8 cellular contexts compared by ENCODE assay signal in the genomic region with DNA sequence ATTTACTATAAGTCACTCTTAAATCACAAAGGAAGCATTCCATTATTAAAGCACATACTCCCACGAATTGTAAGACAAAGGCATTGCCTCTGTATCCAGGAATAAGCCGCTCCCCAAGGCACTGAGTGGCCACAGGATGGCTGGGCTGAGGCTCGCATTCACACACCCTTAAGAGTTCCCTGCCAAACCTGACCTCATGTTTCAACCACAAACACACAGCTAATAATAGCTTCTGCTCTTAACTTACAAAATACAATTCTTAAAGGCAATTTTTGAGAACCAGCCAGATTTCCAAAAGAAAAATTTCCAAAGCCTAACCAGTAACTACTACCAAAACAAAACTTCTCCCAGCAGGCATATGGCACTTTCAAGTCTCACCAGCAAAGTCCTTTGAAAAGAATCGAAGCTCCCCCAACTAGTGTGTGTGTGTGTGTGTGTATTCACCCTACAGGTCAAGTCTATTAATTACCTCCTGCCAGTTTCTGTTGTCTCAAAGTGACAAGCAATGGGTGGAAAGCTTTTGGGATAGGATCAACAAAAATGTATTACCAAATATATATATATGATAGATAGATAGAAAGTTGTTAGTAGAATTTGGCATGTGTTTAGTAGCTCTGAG.
DNase-seq lines count a peak whose midpoint lies in the region; ATAC-seq, FAIRE-seq and TF ChIP-seq lines count a peak whose summit lies in the region.
"Had no signal": no experiment of that assay in that cellular context is flagged by ENCODE, and none has a peak within 500 bp of the region (broad histone marks: within the 10 kb centered on the region; RNA-seq: fewer than 3 reads in every experiment).

No MANE protein-coding gene starts in this region.

- no peaks in the 10 kb centered on the region for H3K27me3 ChIP-seq in tibial artery

- H3K4me3 Mint-ChIP-seq in activated T-cell treated with anti-CD3 and anti-CD28 coated beads, Interleukin-2, amount 50 U/mL, for 24 hours: no peak overlapping the region
- H3K4me3 Mint-ChIP-seq: activated naive CD4-positive, alpha-beta T cell treated with anti-CD3 and anti-CD28 coated beads, Interleukin-2, amount 50 U/mL, for 24 hours had no signal

- no peak overlapping the region for H3K4me3 ChIP-seq in tibial artery

- DNase-seq in GM19239 (ENCODE audit: insufficient read length, low spot score) (no peak), fibroblast of gingiva (ENCODE audit: low read depth) (peak; percentile 82), tibial artery (peak; percentile 25 to 64), NCI-H1048 (lab: John Stamatoyannopoulos, UW) (no peak), NCI-H1092 (lab: John Stamatoyannopoulos, UW) (no peak)
- no peak for DNase-seq in activated T-cell treated with anti-CD3 and anti-CD28 coated beads, Interleukin-2, amount 50 U/mL, for 24 hours

- no peaks in the 10 kb centered on the region for H3K9me3 ChIP-seq in tibial artery

- no peak overlapping the region for H3K27ac Mint-ChIP-seq in activated T-cell treated with anti-CD3 and anti-CD28 coated beads, Interleukin-2, amount 50 U/mL, for 24 hours
- H3K27ac Mint-ChIP-seq: activated naive CD4-positive, alpha-beta T cell treated with anti-CD3 and anti-CD28 coated beads, Interleukin-2, amount 50 U/mL, for 24 hours had no signal

- H3K9me3 Mint-ChIP-seq in activated T-cell treated with anti-CD3 and anti-CD28 coated beads, Interleukin-2, amount 50 U/mL, for 24 hours: peaks cover 10% of the 10 kb centered on the region
- H3K9me3 Mint-ChIP-seq: activated naive CD4-positive, alpha-beta T cell treated with anti-CD3 and anti-CD28 coated beads, Interleukin-2, amount 50 U/mL, for 24 hours had no signal

- peak; percentile 81 for FAIRE-seq in GM19239 (lab: Jason Lieb, UNC)

- peaks cover 0 to 5% (median 0%) of the 10 kb centered on the region in 4 donors for H3K4me1 ChIP-seq in tibial artery

- no peaks in the 10 kb centered on the region for H3K36me3 ChIP-seq in tibial artery

- intact Hi-C loops in tibial artery (cut with DNase I; ENCODE audit: low total_unique reads): no loop called here

- ATAC-seq in HG03442 (IDR thresholded peaks at IDR 0.05; ENCODE audit: unreplicated experiment): peak; percentile 78

- TF ChIP-seq CTCF in tibial artery (IDR thresholded peaks at IDR 0.05): no peak

- H3K4me1 Mint-ChIP-seq in activated T-cell treated with anti-CD3 and anti-CD28 coated beads, Interleukin-2, amount 50 U/mL, for 24 hours (ENCODE audit: low read depth): no peaks in the 10 kb centered on the region
- H3K4me1 Mint-ChIP-seq: activated naive CD4-positive, alpha-beta T cell treated with anti-CD3 and anti-CD28 coated beads, Interleukin-2, amount 50 U/mL, for 24 hours had no signal

- no peaks in the 10 kb centered on the region for H3K36me3 Mint-ChIP-seq in activated T-cell treated with anti-CD3 and anti-CD28 coated beads, Interleukin-2, amount 50 U/mL, for 24 hours (ENCODE audit: low read depth)
- H3K36me3 Mint-ChIP-seq: activated naive CD4-positive, alpha-beta T cell treated with anti-CD3 and anti-CD28 coated beads, Interleukin-2, amount 50 U/mL, for 24 hours had no signal

- peaks cover 34% of the 10 kb centered on the region for H3K27me3 Mint-ChIP-seq in activated T-cell treated with anti-CD3 and anti-CD28 coated beads, Interleukin-2, amount 50 U/mL, for 24 hours
- H3K27me3 Mint-ChIP-seq: activated naive CD4-positive, alpha-beta T cell treated with anti-CD3 and anti-CD28 coated beads, Interleukin-2, amount 50 U/mL, for 24 hours had no signal

- H3K27ac ChIP-seq in tibial artery: peak overlapping the region in 1 of 2 donors; percentile 39

Comparison
In these comparisons a context has a peak if more than half of its experiments do, and no peak if none do; other contexts are left out.
1. DNase-seq: peak in fibroblast of gingiva (single experiment) and tibial artery (2 of 2); none in GM19239 (single experiment), NCI-H1048 (single experiment), NCI-H1092 (single experiment) and activated T-cell treated with anti-CD3 and anti-CD28 coated beads, Interleukin-2, amount 50 U/mL, for 24 hours (single experiment).